In genomic region chr18:22451796-22452195, GRCh38 we compare ENCODE assay signal across 18 cellular contexts. TPM values are rescaled to one million over a fixed set of nuclear protein-coding genes. Genes with fewer than 3 reads are reported as not detected.
A peak's percentile ranks its signal among the peaks of the same experiment; 100 is the strongest.
DNase-seq lines count a peak whose midpoint lies in the region; ATAC-seq and TF ChIP-seq lines count a peak whose summit lies in the region.
"Had no signal": no experiment of that assay in that cellular context is flagged by ENCODE, and none has a peak within 500 bp of the region (broad histone marks: within the 10 kb centered on the region; RNA-seq: fewer than 3 reads in every experiment).

No MANE protein-coding gene starts in this region.

- peaks cover 3% of the 10 kb centered on the region for H3K27me3 Mint-ChIP-seq in H9 (ENCODE audit: low read depth)
- H3K27me3 Mint-ChIP-seq in neural progenitor cell (ENCODE audit: insufficient read depth, low read depth), result peaks cover 2% of the 10 kb centered on the region
- no peaks in the 10 kb centered on the region for H3K27me3 Mint-ChIP-seq in activated T-helper 2 cell treated with anti-CD3 and anti-CD28 coated beads, Interferon-gamma antibody, Interleukin-2, Interleukin-4, amounts not matched to agents 10 μg/mL and 5 μg/mL and 100 μg/mL, durations not matched to agents 14 hours and 24 hours and 36 hours (ENCODE audit: low read depth)
- no peaks in the 10 kb centered on the region for H3K27me3 Mint-ChIP-seq in activated T-cell treated with anti-CD3 and anti-CD28 coated beads, Interleukin-2, amount 50 U/mL, for 4 hours (ENCODE audit: low read depth)
- H3K27me3 Mint-ChIP-seq: CD4-positive, CD25-positive, alpha-beta regulatory T cell had no signal

- peak overlapping the region in 1 of 2 experiments; percentile 14; a peak in 1 of 5 replicates for H3K4me3 Mint-ChIP-seq in H9
- no peak overlapping the region for H3K4me3 Mint-ChIP-seq in neural progenitor cell
- H3K4me3 Mint-ChIP-seq in activated T-helper 2 cell treated with anti-CD3 and anti-CD28 coated beads, Interferon-gamma antibody, Interleukin-2, Interleukin-4, amounts not matched to agents 10 μg/mL and 5 μg/mL and 100 μg/mL, durations not matched to agents 14 hours and 24 hours and 36 hours (ENCODE audit: low read depth), result no peak overlapping the region
- no peak overlapping the region for H3K4me3 Mint-ChIP-seq in activated T-cell treated with anti-CD3 and anti-CD28 coated beads, Interleukin-2, amount 50 U/mL, for 4 hours
- H3K4me3 Mint-ChIP-seq: brain; CD4-positive, CD25-positive, alpha-beta regulatory T cell had no signal

- no peak overlapping the region for H3K23ac ChIP-seq in H9 (ENCODE audit: insufficient read length, low read depth, low read length)

- H2BK120ac ChIP-seq in H9 (ENCODE audit: low read depth, low read length, poor library complexity, severe bottlenecking), result no peak overlapping the region

- no peak overlapping the region for H4K91ac ChIP-seq in H9 (ENCODE audit: insufficient read length, low read depth, low read length)

- no peaks in the 10 kb centered on the region; the same call in 1 of the 2 replicates for H3K27me3 ChIP-seq in H9 (ENCODE audit: insufficient read depth, low read length)
- H3K27me3 ChIP-seq in right atrium auricular region, result no peaks in the 10 kb centered on the region
- H3K27me3 ChIP-seq in neural progenitor cell, result no peaks in the 10 kb centered on the region
- H3K27me3 ChIP-seq: spleen had no signal

- no peak overlapping the region for H2BK5ac ChIP-seq in H9 (ENCODE audit: insufficient read length, low read length)

- no peak overlapping the region for H4K8ac ChIP-seq in H9 (replicated peaks; ENCODE audit: insufficient read length, low read depth, low read length)

- H2BK20ac ChIP-seq in H9 (ENCODE audit: low read depth, low read length, poor library complexity, severe bottlenecking), result no peak overlapping the region

- H3K4me2 ChIP-seq in H9 (ENCODE audit: insufficient read depth, insufficient read length, low read length) (peak overlapping the region; percentile 54), neural progenitor cell (no peak overlapping the region)

- H3F3A ChIP-seq in neural progenitor cell (ENCODE audit: low read depth), result peaks cover 3% of the 10 kb centered on the region

- H3K18ac ChIP-seq in H9 (ENCODE audit: insufficient read length, low read depth, low read length), result no peak overlapping the region

- H3K36me3 Mint-ChIP-seq in H9 (ENCODE audit: insufficient read depth in 1 of 3, low read depth in 3 of 3) (peaks cover 0 to 16% (median 0%) of the 10 kb centered on the region in 3 experiments; a peak in 3 of 7 replicates), neural progenitor cell (no peaks in the 10 kb centered on the region)
- no peaks in the 10 kb centered on the region for H3K36me3 Mint-ChIP-seq in activated T-helper 2 cell treated with anti-CD3 and anti-CD28 coated beads, Interferon-gamma antibody, Interleukin-2, Interleukin-4, amounts not matched to agents 10 μg/mL and 5 μg/mL and 100 μg/mL, durations not matched to agents 14 hours and 24 hours and 36 hours (ENCODE audit: low read depth)
- H3K36me3 Mint-ChIP-seq in activated T-cell treated with anti-CD3 and anti-CD28 coated beads, Interleukin-2, amount 50 U/mL, for 4 hours (ENCODE audit: insufficient read depth), result no peaks in the 10 kb centered on the region
- H3K36me3 Mint-ChIP-seq: brain; CD4-positive, CD25-positive, alpha-beta regulatory T cell had no signal

- no peak for ATAC-seq in HG02571 (IDR thresholded peaks at IDR 0.05; ENCODE audit: unreplicated experiment)
- ATAC-seq in activated T-cell treated with anti-CD3 and anti-CD28 coated beads, Interleukin-2, amount 50 U/mL, for 4 hours, result no peak

- H3K27ac Mint-ChIP-seq in H9 (peak overlapping the region in 1 of 3 experiments; percentile 65; a peak in 4 of 7 replicates), neural progenitor cell (no peak overlapping the region)
- H3K27ac Mint-ChIP-seq in activated T-helper 2 cell treated with anti-CD3 and anti-CD28 coated beads, Interferon-gamma antibody, Interleukin-2, Interleukin-4, amounts not matched to agents 10 μg/mL and 5 μg/mL and 100 μg/mL, durations not matched to agents 14 hours and 24 hours and 36 hours, result no peak overlapping the region
- H3K27ac Mint-ChIP-seq: brain; CD4-positive, CD25-positive, alpha-beta regulatory T cell had no signal

- H2AFZ ChIP-seq in H9 (ENCODE audit: low read length) (peak overlapping the region; percentile 63), neural progenitor cell (replicated peaks) (peak overlapping the region; percentile 64)

- H2BK12ac ChIP-seq in H9 (ENCODE audit: insufficient read length, low read depth, low read length), result no peak overlapping the region

- no CpG with 5 or more reads among the region's 7 CpGs for WGBS in H9 (ENCODE audit: extremely low coverage, insufficient read length, low lambda C conversion rate)

- no peaks in the 10 kb centered on the region; the same call in 1 of the 2 replicates for H3K4me1 ChIP-seq in H9 (ENCODE audit: insufficient read depth, low read length)
- H3K4me1 ChIP-seq in right atrium auricular region, result peaks cover 0 to 25% of the 10 kb centered on the region in 2 donors
- H3K4me1 ChIP-seq in neural progenitor cell, result peaks cover 8% of the 10 kb centered on the region

- H3K4me1 Mint-ChIP-seq in H9 (peaks cover 12 to 31% of the 10 kb centered on the region in 2 experiments), neural progenitor cell (peaks cover 25% of the 10 kb centered on the region)
- H3K4me1 Mint-ChIP-seq in activated T-helper 2 cell treated with anti-CD3 and anti-CD28 coated beads, Interferon-gamma antibody, Interleukin-2, Interleukin-4, amounts not matched to agents 10 μg/mL and 5 μg/mL and 100 μg/mL, durations not matched to agents 14 hours and 24 hours and 36 hours (ENCODE audit: low read depth), result no peaks in the 10 kb centered on the region
- H3K4me1 Mint-ChIP-seq in activated T-cell treated with anti-CD3 and anti-CD28 coated beads, Interleukin-2, amount 50 U/mL, for 4 hours (ENCODE audit: low read depth), result peaks cover 2% of the 10 kb centered on the region
- H3K4me1 Mint-ChIP-seq: brain had no signal

- H3K14ac ChIP-seq in H9 (ENCODE audit: insufficient read depth, low read length), result no peak overlapping the region

- no peak overlapping the region for H2AK5ac ChIP-seq in H9 (ENCODE audit: insufficient read length, low read length)

- no peak overlapping the region for H3K4ac ChIP-seq in H9 (ENCODE audit: low read depth, low read length)

- H4K20me1 ChIP-seq in H9 (ENCODE audit: control insufficient read depth, insufficient read depth, insufficient read length) (no peaks in the 10 kb centered on the region), neural progenitor cell (ENCODE audit: low read depth) (no peaks in the 10 kb centered on the region)

- H3K9me3 ChIP-seq in H9 (ENCODE audit: control insufficient read depth, low read depth, low read length), result no peaks in the 10 kb centered on the region
- peaks cover 8 to 23% of the 10 kb centered on the region in 2 donors for H3K9me3 ChIP-seq in right atrium auricular region
- H3K9me3 ChIP-seq in neural progenitor cell (ENCODE audit: low read depth), result no peaks in the 10 kb centered on the region

- H3K79me1 ChIP-seq in H9 (ENCODE audit: insufficient read depth, low read depth, low read length, poor library complexity, severe bottlenecking), result no peaks in the 10 kb centered on the region

- H3K79me2 ChIP-seq in H9 (ENCODE audit: insufficient read depth, low read length) (no peaks in the 10 kb centered on the region), neural progenitor cell (ENCODE audit: low read depth) (no peaks in the 10 kb centered on the region)

- H3K4me3 ChIP-seq in right atrium auricular region (no peak overlapping the region), neural progenitor cell (no peak overlapping the region)
- H3K4me3 ChIP-seq: spleen had no signal

- no peak overlapping the region for H3T11ph ChIP-seq in H9 (ENCODE audit: low read length)

- no peak overlapping the region for H3K56ac ChIP-seq in H9 (ENCODE audit: insufficient read length, low read depth, low read length)

- H4K5ac ChIP-seq in H9 (ENCODE audit: insufficient read length, low read depth, low read length), result no peak overlapping the region

- H3K9ac ChIP-seq in H9 (ENCODE audit: extremely low read depth, insufficient read length, low read length) (no peak overlapping the region), neural progenitor cell (no peak overlapping the region)

- intact Hi-C loops in activated T-helper 2 cell treated with anti-CD3 and anti-CD28 coated beads, Interferon-gamma antibody, Interleukin-2, Interleukin-4, amounts not matched to agents 10 μg/mL and 5 μg/mL and 100 μg/mL, durations not matched to agents 14 hours and 24 hours and 36 hours (cut with micrococcal nuclease), result no loop called here

- H2BK15ac ChIP-seq in H9 (ENCODE audit: low read depth, low read length), result no peak overlapping the region

- H3K36me3 ChIP-seq in right atrium auricular region (no peaks in the 10 kb centered on the region), neural progenitor cell (no peaks in the 10 kb centered on the region)
- H3K36me3 ChIP-seq: spleen had no signal

- H3K9me3 Mint-ChIP-seq in H9 (peaks cover 26 to 28% of the 10 kb centered on the region in 2 experiments), neural progenitor cell (peaks cover 30% of the 10 kb centered on the region)
- peaks cover 23% of the 10 kb centered on the region for H3K9me3 Mint-ChIP-seq in activated T-helper 2 cell treated with anti-CD3 and anti-CD28 coated beads, Interferon-gamma antibody, Interleukin-2, Interleukin-4, amounts not matched to agents 10 μg/mL and 5 μg/mL and 100 μg/mL, durations not matched to agents 14 hours and 24 hours and 36 hours
- H3K9me3 Mint-ChIP-seq in activated T-cell treated with anti-CD3 and anti-CD28 coated beads, Interleukin-2, amount 50 U/mL, for 4 hours, result peaks cover 20% of the 10 kb centered on the region

- TF ChIP-seq CTCF in H9 (conservative IDR thresholded peaks at IDR 0.05) (0 out of 3 replicates have a peak, but pooled peaks have one; percentile 10), right atrium auricular region (IDR thresholded peaks at IDR 0.05) (no peak), neural progenitor cell (IDR thresholded peaks at IDR 0.05) (no peak)

- H3K27ac ChIP-seq in H9 (ENCODE audit: insufficient read length, low read depth, low read length) (no peak overlapping the region), right atrium auricular region (peak overlapping the region; percentile 64 to 67), neural progenitor cell (no peak overlapping the region)

- H3K23me2 ChIP-seq in H9 (ENCODE audit: insufficient read length, low read depth, low read length, poor library complexity, severe bottlenecking), result peaks cover 3% of the 10 kb centered on the region

- peak; percentile 76 for DNase-seq in H9
- DNase-seq in RPMI7951 (ENCODE audit: low read depth), result peak; percentile 57
- no peak for DNase-seq in right atrium auricular region (ENCODE audit: low spot score)
- DNase-seq in neural progenitor cell (ENCODE audit: low spot score), result peak; percentile 33
- no peak for DNase-seq in activated T-helper 2 cell treated with anti-CD3 and anti-CD28 coated beads, Interferon-gamma antibody, Interleukin-2, Interleukin-4, amounts not matched to agents 10 μg/mL and 5 μg/mL and 100 μg/mL, durations not matched to agents 14 hours and 24 hours and 36 hours (ENCODE audit: low spot score)
- DNase-seq in activated T-cell treated with anti-CD3 and anti-CD28 coated beads, Interleukin-2, amount 50 U/mL, for 4 hours, result no peak
- DNase-seq: activated gamma-delta T cell treated with Interleukin-2 at 50 U/mL for 16 hours; CD4-positive, CD25-positive, alpha-beta regulatory T cell; GF-D8; NCI-H1694 treated with DMSO at 0.1 percent for 48 hours; NCI-H524 treated with DMSO at 0.1 percent for 48 hours; SHP77; spleen had no signal

RNA-seq across cellular contexts. Expression of gene CTAGE1, which starts 34.1 kb away (rescaled TPM):
- total RNA-seq in H9 (2021) (not detected in 2 replicates), right atrium auricular region (under 1 TPM in 1 of 2 donors, not detected in 1; 0.08 TPM), neural progenitor cell (ENCODE audit: low replicate concordance) (not detected in 2 replicates)
- 0.68 and 1.3 TPM in 2 replicates for total RNA-seq in RPMI7951 (2014; rRNA removed; shearing (Covaris generic))
- 0.07 TPM in 1 of 2 replicates, not detected in the other for total RNA-seq in activated T-helper 2 cell treated with anti-CD3 and anti-CD28 coated beads, Interferon-gamma antibody, Interleukin-2, Interleukin-4, amounts not matched to agents 10 μg/mL and 5 μg/mL and 100 μg/mL, durations not matched to agents 14 hours and 24 hours and 36 hours
- total RNA-seq in activated T-cell treated with anti-CD3 and anti-CD28 coated beads, Interleukin-2, amount 50 U/mL, for 4 hours, result not detected
- total RNA-seq: CD4-positive, CD25-positive, alpha-beta regulatory T cell; lower leg skin; omental fat pad; spleen; subcutaneous adipose tissue had no signal

Comparison
In these comparisons a context has a peak if more than half of its experiments do, and no peak if none do; other contexts are left out.
1. DNase-seq: peak in H9 (single experiment), RPMI7951 (single experiment) and neural progenitor cell (single experiment); none in right atrium auricular region (single experiment), activated T-helper 2 cell treated with anti-CD3 and anti-CD28 coated beads, Interferon-gamma antibody, Interleukin-2, Interleukin-4, amounts not matched to agents 10 μg/mL and 5 μg/mL and 100 μg/mL, durations not matched to agents 14 hours and 24 hours and 36 hours (single experiment) and activated T-cell treated with anti-CD3 and anti-CD28 coated beads, Interleukin-2, amount 50 U/mL, for 4 hours (single experiment).
2. H3K27ac ChIP-seq: peak in right atrium auricular region (2 of 2); none in H9 (single experiment) and neural progenitor cell (single experiment).